1 cellular context compared by ENCODE assay signal in the genomic region with DNA sequence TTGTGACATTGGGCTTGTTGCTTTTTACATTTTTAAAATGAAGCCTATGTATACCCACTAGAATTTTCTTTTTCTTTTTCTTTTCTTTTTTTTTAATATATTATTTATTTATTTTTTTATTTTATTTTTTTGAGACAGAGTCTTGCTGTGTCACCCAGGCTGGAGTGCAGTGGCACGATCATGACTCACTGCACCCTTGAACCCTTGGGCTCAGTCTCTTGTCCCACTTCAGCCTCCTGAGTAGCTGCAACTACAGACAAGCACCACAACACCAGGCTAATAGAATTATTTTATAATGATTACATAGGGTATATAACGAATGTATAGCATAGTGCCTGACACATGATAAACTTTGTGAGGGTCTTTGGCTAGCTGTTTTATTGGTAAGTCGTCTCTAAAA.
TF ChIP-seq lines count a peak whose summit lies in the region.

No MANE protein-coding gene starts in this region.

TF ChIP-seq in GM23338, 12 proteins besides CTCF, POLR2A, EP300 and RAD21:
- TF ChIP-seq, protein P1, sequence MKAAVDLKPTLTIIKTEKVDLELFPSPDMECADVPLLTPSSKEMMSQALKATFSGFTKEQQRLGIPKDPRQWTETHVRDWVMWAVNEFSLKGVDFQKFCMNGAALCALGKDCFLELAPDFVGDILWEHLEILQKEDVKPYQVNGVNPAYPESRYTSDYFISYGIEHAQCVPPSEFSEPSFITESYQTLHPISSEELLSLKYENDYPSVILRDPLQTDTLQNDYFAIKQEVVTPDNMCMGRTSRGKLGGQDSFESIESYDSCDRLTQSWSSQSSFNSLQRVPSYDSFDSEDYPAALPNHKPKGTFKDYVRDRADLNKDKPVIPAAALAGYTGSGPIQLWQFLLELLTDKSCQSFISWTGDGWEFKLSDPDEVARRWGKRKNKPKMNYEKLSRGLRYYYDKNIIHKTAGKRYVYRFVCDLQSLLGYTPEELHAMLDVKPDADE (IDR thresholded peaks at IDR 0.05), result no peak
- TF ChIP-seq STAT1 (IDR thresholded peaks at IDR 0.05; ENCODE audit: unreplicated experiment), result no peak
- no peak for TF ChIP-seq JUNB (IDR thresholded peaks at IDR 0.05; ENCODE audit: unreplicated experiment)
- no peak for TF ChIP-seq CREB1 (CRISPR knock-in tag; IDR thresholded peaks at IDR 0.05; ENCODE audit: low read depth)
- no peak for TF ChIP-seq EZH2phosphoT487 (IDR thresholded peaks at IDR 0.05; ENCODE audit: unreplicated experiment)
- TF ChIP-seq, protein P2, sequence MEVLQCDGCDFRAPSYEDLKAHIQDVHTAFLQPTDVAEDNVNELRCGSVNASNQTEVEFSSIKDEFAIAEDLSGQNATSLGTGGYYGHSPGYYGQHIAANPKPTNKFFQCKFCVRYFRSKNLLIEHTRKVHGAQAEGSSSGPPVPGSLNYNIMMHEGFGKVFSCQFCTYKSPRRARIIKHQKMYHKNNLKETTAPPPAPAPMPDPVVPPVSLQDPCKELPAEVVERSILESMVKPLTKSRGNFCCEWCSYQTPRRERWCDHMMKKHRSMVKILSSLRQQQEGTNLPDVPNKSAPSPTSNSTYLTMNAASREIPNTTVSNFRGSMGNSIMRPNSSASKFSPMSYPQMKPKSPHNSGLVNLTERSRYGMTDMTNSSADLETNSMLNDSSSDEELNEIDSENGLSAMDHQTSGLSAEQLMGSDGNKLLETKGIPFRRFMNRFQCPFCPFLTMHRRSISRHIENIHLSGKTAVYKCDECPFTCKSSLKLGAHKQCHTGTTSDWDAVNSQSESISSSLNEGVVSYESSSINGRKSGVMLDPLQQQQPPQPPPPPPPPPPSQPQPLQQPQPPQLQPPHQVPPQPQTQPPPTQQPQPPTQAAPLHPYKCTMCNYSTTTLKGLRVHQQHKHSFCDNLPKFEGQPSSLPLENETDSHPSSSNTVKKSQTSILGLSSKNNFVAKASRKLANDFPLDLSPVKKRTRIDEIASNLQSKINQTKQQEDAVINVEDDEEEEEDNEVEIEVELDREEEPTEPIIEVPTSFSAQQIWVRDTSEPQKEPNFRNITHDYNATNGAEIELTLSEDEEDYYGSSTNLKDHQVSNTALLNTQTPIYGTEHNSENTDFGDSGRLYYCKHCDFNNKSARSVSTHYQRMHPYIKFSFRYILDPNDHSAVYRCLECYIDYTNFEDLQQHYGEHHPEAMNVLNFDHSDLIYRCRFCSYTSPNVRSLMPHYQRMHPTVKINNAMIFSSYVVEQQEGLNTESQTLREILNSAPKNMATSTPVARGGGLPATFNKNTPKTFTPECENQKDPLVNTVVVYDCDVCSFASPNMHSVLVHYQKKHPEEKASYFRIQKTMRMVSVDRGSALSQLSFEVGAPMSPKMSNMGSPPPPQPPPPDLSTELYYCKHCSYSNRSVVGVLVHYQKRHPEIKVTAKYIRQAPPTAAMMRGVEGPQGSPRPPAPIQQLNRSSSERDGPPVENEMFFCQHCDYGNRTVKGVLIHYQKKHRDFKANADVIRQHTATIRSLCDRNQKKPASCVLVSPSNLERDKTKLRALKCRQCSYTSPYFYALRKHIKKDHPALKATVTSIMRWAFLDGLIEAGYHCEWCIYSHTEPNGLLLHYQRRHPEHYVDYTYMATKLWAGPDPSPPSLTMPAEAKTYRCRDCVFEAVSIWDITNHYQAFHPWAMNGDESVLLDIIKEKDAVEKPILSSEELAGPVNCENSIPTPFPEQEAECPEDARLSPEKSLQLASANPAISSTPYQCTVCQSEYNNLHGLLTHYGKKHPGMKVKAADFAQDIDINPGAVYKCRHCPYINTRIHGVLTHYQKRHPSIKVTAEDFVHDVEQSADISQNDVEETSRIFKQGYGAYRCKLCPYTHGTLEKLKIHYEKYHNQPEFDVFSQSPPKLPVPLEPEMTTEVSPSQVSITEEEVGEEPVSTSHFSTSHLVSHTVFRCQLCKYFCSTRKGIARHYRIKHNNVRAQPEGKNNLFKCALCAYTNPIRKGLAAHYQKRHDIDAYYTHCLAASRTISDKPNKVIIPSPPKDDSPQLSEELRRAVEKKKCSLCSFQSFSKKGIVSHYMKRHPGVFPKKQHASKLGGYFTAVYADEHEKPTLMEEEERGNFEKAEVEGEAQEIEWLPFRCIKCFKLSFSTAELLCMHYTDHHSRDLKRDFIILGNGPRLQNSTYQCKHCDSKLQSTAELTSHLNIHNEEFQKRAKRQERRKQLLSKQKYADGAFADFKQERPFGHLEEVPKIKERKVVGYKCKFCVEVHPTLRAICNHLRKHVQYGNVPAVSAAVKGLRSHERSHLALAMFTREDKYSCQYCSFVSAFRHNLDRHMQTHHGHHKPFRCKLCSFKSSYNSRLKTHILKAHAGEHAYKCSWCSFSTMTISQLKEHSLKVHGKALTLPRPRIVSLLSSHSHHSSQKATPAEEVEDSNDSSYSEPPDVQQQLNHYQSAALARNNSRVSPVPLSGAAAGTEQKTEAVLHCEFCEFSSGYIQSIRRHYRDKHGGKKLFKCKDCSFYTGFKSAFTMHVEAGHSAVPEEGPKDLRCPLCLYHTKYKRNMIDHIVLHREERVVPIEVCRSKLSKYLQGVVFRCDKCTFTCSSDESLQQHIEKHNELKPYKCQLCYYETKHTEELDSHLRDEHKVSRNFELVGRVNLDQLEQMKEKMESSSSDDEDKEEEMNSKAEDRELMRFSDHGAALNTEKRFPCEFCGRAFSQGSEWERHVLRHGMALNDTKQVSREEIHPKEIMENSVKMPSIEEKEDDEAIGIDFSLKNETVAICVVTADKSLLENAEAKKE (CRISPR knock-in tag; IDR thresholded peaks at IDR 0.05), result no peak
- TF ChIP-seq, protein P3, sequence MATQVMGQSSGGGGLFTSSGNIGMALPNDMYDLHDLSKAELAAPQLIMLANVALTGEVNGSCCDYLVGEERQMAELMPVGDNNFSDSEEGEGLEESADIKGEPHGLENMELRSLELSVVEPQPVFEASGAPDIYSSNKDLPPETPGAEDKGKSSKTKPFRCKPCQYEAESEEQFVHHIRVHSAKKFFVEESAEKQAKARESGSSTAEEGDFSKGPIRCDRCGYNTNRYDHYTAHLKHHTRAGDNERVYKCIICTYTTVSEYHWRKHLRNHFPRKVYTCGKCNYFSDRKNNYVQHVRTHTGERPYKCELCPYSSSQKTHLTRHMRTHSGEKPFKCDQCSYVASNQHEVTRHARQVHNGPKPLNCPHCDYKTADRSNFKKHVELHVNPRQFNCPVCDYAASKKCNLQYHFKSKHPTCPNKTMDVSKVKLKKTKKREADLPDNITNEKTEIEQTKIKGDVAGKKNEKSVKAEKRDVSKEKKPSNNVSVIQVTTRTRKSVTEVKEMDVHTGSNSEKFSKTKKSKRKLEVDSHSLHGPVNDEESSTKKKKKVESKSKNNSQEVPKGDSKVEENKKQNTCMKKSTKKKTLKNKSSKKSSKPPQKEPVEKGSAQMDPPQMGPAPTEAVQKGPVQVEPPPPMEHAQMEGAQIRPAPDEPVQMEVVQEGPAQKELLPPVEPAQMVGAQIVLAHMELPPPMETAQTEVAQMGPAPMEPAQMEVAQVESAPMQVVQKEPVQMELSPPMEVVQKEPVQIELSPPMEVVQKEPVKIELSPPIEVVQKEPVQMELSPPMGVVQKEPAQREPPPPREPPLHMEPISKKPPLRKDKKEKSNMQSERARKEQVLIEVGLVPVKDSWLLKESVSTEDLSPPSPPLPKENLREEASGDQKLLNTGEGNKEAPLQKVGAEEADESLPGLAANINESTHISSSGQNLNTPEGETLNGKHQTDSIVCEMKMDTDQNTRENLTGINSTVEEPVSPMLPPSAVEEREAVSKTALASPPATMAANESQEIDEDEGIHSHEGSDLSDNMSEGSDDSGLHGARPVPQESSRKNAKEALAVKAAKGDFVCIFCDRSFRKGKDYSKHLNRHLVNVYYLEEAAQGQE (IDR thresholded peaks at IDR 0.05; ENCODE audit: unreplicated experiment), result no peak
- TF ChIP-seq ZNF331 (CRISPR knock-in tag; IDR thresholded peaks at IDR 0.05; ENCODE audit: low read depth), result no peak
- TF ChIP-seq ZNF114 (CRISPR knock-in tag; IDR thresholded peaks at IDR 0.05), result no peak
- TF ChIP-seq POLR2AphosphoS5 (IDR thresholded peaks at IDR 0.05; ENCODE audit: low read depth), result no peak
- TF ChIP-seq NANOG (IDR thresholded peaks at IDR 0.05; ENCODE audit: borderline replicate concordance), result no peak
- TF ChIP-seq EZH2 (IDR thresholded peaks at IDR 0.05; ENCODE audit: low read depth, unreplicated experiment), result no peak
